Comparison of ENCODE assay signal across 1 cellular context in the genomic region with DNA sequence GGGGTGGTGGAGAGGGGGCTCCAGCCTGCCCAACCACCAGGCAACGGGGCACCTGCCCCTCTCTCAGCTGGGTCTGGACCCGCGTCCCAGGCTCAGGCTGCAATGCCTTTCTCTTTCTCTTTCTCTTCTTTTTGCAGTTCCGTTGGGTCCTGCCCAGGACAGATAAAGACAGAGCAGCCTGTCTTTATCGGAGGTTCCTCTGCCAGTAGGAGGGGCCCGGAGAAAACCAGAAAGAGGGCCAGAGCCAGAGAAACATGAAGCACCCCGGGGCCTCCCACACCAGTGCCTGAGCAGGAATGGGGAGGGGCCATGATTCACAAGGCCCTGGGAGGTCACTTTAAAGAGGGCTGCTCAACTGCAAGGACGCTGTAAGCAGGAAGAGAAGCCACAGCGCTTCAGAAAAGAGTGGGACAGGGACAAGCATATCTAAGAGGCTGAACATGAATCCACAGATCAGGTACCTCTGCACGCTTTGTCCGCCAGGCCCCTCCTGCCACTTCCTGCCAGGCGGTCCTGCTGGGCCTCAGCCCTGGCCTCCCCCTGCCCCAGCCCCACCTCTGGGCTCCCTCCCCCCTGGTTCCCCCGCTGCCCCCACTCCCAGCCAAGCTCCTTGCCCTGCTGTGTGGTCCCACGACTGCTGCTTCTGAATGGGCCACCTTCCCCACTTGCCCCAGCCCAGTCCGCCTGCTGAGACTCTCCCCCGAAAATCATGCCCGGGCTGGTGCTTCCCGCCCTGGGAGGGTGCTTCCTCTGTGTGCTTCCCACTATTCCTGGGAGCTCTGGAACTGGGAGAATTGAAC.
TF ChIP-seq lines count a peak whose summit lies in the region.

TSS of gene APOBEC3C (plus strand) at position 335 of the 800 bp plus-strand sequence. CDS start at position 441, 106 bp downstream.

TF ChIP-seq in K562, 482 proteins besides CTCF, POLR2A, EP300 and RAD21 (continued from another document and continues in another):
- peak in 1 of 2 experiments; percentile 42; a peak in 1 of 4 replicates for TF ChIP-seq UBTF (IDR thresholded peaks at IDR 0.05; ENCODE audit: borderline replicate concordance in 1 of 2, low read depth in 2 of 2, low read length in 2 of 2)
- TF ChIP-seq FOXA3 (CRISPR knock-in tag; conservative IDR thresholded peaks at IDR 0.05 in 1 of 2, IDR thresholded peaks at IDR 0.05 in 1 of 2), result 0 out of 4 replicates have a peak, but pooled peaks of 1 of the 2 experiments have one; percentile 39
- peak; percentile 44; the same call in 1 of the 2 replicates for TF ChIP-seq BCOR (IDR thresholded peaks at IDR 0.05)
- no peak for TF ChIP-seq PATZ1 (CRISPR knock-in tag; IDR thresholded peaks at IDR 0.05; ENCODE audit: borderline replicate concordance)
- peak; percentile 60 to 69 for TF ChIP-seq NRF1 (conservative IDR thresholded peaks at IDR 0.05 in 1 of 2, IDR thresholded peaks at IDR 0.05 in 1 of 2)
- TF ChIP-seq HDGF (IDR thresholded peaks at IDR 0.05), result no peak
- peak in 1 of 2 experiments; percentile 29; a peak in 1 of 4 replicates for TF ChIP-seq SIN3A (IDR thresholded peaks at IDR 0.05; ENCODE audit: borderline replicate concordance in 2 of 2, control insufficient read depth in 1 of 2, low read depth in 2 of 2, low read length in 2 of 2)
- TF ChIP-seq, protein P1, sequence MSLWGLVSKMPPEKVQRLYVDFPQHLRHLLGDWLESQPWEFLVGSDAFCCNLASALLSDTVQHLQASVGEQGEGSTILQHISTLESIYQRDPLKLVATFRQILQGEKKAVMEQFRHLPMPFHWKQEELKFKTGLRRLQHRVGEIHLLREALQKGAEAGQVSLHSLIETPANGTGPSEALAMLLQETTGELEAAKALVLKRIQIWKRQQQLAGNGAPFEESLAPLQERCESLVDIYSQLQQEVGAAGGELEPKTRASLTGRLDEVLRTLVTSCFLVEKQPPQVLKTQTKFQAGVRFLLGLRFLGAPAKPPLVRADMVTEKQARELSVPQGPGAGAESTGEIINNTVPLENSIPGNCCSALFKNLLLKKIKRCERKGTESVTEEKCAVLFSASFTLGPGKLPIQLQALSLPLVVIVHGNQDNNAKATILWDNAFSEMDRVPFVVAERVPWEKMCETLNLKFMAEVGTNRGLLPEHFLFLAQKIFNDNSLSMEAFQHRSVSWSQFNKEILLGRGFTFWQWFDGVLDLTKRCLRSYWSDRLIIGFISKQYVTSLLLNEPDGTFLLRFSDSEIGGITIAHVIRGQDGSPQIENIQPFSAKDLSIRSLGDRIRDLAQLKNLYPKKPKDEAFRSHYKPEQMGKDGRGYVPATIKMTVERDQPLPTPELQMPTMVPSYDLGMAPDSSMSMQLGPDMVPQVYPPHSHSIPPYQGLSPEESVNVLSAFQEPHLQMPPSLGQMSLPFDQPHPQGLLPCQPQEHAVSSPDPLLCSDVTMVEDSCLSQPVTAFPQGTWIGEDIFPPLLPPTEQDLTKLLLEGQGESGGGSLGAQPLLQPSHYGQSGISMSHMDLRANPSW (CRISPR knock-in tag; IDR thresholded peaks at IDR 0.05), result no peak
- peak; percentile 78 for TF ChIP-seq ZFX (CRISPR knock-in tag; IDR thresholded peaks at IDR 0.05)
- no peak for TF ChIP-seq SRSF3 (IDR thresholded peaks at IDR 0.05; ENCODE audit: insufficient read depth, low read length)
- TF ChIP-seq PHB2 (IDR thresholded peaks at IDR 0.05; ENCODE audit: low read depth), result no peak
- TF ChIP-seq, protein P2, sequence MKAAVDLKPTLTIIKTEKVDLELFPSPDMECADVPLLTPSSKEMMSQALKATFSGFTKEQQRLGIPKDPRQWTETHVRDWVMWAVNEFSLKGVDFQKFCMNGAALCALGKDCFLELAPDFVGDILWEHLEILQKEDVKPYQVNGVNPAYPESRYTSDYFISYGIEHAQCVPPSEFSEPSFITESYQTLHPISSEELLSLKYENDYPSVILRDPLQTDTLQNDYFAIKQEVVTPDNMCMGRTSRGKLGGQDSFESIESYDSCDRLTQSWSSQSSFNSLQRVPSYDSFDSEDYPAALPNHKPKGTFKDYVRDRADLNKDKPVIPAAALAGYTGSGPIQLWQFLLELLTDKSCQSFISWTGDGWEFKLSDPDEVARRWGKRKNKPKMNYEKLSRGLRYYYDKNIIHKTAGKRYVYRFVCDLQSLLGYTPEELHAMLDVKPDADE (conservative IDR thresholded peaks at IDR 0.05; ENCODE audit: control insufficient read depth, low read depth, low read length), result no peak; the same call in 1 of the 2 replicates
- peak; percentile 12; the same call in 1 of the 2 replicates for TF ChIP-seq BHLHE40 (IDR thresholded peaks at IDR 0.05; ENCODE audit: low read length)
- no peak for TF ChIP-seq TCF7 (IDR thresholded peaks at IDR 0.05; ENCODE audit: borderline replicate concordance)
- TF ChIP-seq, protein P3, sequence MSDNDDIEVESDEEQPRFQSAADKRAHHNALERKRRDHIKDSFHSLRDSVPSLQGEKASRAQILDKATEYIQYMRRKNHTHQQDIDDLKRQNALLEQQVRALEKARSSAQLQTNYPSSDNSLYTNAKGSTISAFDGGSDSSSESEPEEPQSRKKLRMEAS (CRISPR knock-in tag; IDR thresholded peaks at IDR 0.05), result peak; percentile 28; the same call in 1 of the 2 replicates
- TF ChIP-seq BCLAF1 (IDR thresholded peaks at IDR 0.05; ENCODE audit: borderline replicate concordance in 1 of 2, control insufficient read depth in 1 of 2, low read depth in 2 of 2, low read length in 1 of 2), result no peak
- TF ChIP-seq BRF1 (IDR thresholded peaks at IDR 0.05; ENCODE audit: borderline replicate concordance, extremely low read depth, insufficient read length), result no peak
- TF ChIP-seq, protein P4, sequence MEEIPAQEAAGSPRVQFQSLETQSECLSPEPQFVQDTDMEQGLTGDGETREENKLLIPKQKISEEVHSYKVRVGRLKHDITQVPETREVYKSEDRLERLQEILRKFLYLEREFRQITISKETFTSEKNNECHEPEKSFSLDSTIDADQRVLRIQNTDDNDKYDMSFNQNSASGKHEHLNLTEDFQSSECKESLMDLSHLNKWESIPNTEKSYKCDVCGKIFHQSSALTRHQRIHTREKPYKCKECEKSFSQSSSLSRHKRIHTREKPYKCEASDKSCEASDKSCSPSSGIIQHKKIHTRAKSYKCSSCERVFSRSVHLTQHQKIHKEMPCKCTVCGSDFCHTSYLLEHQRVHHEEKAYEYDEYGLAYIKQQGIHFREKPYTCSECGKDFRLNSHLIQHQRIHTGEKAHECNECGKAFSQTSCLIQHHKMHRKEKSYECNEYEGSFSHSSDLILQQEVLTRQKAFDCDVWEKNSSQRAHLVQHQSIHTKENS (CRISPR knock-in tag; IDR thresholded peaks at IDR 0.05), result no peak
- TF ChIP-seq DPF2 (IDR thresholded peaks at IDR 0.05), result peak; percentile 63
- TF ChIP-seq, protein P5, sequence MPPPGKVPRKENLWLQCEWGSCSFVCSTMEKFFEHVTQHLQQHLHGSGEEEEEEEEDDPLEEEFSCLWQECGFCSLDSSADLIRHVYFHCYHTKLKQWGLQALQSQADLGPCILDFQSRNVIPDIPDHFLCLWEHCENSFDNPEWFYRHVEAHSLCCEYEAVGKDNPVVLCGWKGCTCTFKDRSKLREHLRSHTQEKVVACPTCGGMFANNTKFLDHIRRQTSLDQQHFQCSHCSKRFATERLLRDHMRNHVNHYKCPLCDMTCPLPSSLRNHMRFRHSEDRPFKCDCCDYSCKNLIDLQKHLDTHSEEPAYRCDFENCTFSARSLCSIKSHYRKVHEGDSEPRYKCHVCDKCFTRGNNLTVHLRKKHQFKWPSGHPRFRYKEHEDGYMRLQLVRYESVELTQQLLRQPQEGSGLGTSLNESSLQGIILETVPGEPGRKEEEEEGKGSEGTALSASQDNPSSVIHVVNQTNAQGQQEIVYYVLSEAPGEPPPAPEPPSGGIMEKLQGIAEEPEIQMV (tag; conservative IDR thresholded peaks at IDR 0.05; ENCODE audit: low read depth), result no peak
- no peak for TF ChIP-seq ZNF507 (tag; conservative IDR thresholded peaks at IDR 0.05)
- TF ChIP-seq, protein P6, sequence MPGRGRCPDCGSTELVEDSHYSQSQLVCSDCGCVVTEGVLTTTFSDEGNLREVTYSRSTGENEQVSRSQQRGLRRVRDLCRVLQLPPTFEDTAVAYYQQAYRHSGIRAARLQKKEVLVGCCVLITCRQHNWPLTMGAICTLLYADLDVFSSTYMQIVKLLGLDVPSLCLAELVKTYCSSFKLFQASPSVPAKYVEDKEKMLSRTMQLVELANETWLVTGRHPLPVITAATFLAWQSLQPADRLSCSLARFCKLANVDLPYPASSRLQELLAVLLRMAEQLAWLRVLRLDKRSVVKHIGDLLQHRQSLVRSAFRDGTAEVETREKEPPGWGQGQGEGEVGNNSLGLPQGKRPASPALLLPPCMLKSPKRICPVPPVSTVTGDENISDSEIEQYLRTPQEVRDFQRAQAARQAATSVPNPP (IDR thresholded peaks at IDR 0.05; ENCODE audit: borderline replicate concordance, insufficient read depth, insufficient read length), result no peak
- TF ChIP-seq HNRNPUL1 (IDR thresholded peaks at IDR 0.05; ENCODE audit: low read length), result no peak
- TF ChIP-seq CBFA2T3 (IDR thresholded peaks at IDR 0.05), result peak; percentile 81
- TF ChIP-seq ZNF398 (CRISPR knock-in tag; IDR thresholded peaks at IDR 0.05), result no peak
- no peak for TF ChIP-seq POLR3G (IDR thresholded peaks at IDR 0.05; ENCODE audit: extremely low read depth, insufficient read length, insufficient replicate concordance)
- TF ChIP-seq ZNF644 (tag; IDR thresholded peaks at IDR 0.05; ENCODE audit: low read depth), result no peak
- TF ChIP-seq, protein P7, sequence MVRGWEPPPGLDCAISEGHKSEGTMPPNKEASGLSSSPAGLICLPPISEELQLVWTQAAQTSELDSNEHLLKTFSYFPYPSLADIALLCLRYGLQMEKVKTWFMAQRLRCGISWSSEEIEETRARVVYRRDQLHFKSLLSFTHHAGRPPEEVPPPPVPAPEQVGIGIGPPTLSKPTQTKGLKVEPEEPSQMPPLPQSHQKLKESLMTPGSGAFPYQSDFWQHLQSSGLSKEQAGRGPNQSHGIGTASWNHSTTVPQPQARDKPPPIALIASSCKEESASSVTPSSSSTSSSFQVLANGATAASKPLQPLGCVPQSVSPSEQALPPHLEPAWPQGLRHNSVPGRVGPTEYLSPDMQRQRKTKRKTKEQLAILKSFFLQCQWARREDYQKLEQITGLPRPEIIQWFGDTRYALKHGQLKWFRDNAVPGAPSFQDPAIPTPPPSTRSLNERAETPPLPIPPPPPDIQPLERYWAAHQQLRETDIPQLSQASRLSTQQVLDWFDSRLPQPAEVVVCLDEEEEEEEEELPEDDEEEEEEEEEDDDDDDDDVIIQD (CRISPR knock-in tag; IDR thresholded peaks at IDR 0.05), result no peak
- no peak for TF ChIP-seq POLR2AphosphoS2 (IDR thresholded peaks at IDR 0.05; ENCODE audit: low read length)
